Comparison of ENCODE assay signal across 24 cellular contexts in genomic region chr5:133819977-133820471, GRCh38.
DNase-seq lines count a peak whose midpoint lies in the region; ATAC-seq and TF ChIP-seq lines count a peak whose summit lies in the region.
"Had no signal": no experiment of that assay in that cellular context is flagged by ENCODE, and none has a peak within 500 bp of the region (broad histone marks: within the 10 kb centered on the region; RNA-seq: fewer than 3 reads in every experiment).

No MANE protein-coding gene starts in this region.

- H3K27ac ChIP-seq in WERI-Rb-1 (no peak overlapping the region), mesenchymal stem cell (ENCODE audit: low read length, poor library complexity, severe bottlenecking) (no peak overlapping the region), skeletal muscle tissue (ENCODE audit: low read depth, low read length) (peak overlapping the region; percentile 81)
- H3K27ac ChIP-seq: 22Rv1, ascending aorta, HL-60, tibial nerve had no signal

- H3K36me3 ChIP-seq in WERI-Rb-1 (no peaks in the 10 kb centered on the region), mesenchymal stem cell (ENCODE audit: control insufficient read depth in 1 of 2, insufficient read depth in 2 of 2, low read depth in 1 of 2, low read length in 2 of 2) (no peaks in the 10 kb centered on the region), skeletal muscle tissue (ENCODE audit: control insufficient read depth in 3 of 3, insufficient read depth in 3 of 3, low read length in 3 of 3) (no peaks in the 10 kb centered on the region)
- H3K36me3 ChIP-seq: ascending aorta, right lobe of liver, tibial nerve had no signal

- H3K14ac ChIP-seq in mesenchymal stem cell (ENCODE audit: low read length in 2 of 2): peak overlapping the region in 1 of 2 experiments; percentile 72

- H2BK5ac ChIP-seq in mesenchymal stem cell (ENCODE audit: low read depth, low read length, poor library complexity, severe bottlenecking): no peak overlapping the region

- no peak overlapping the region for H2BK12ac ChIP-seq in mesenchymal stem cell (ENCODE audit: low read length in 2 of 2)

- no peak overlapping the region for H3K18ac ChIP-seq in mesenchymal stem cell (ENCODE audit: low read depth in 1 of 2, low read length in 2 of 2)

- H3K9ac ChIP-seq in mesenchymal stem cell (ENCODE audit: low read length) (no peak overlapping the region), skeletal muscle tissue (ENCODE audit: low read depth in 1 of 3, low read length in 3 of 3) (peak overlapping the region in 2 of 3 donors; percentile 1 to 14)
- H3K9ac ChIP-seq: SK-N-SH had no signal

- H3K4me1 Mint-ChIP-seq in activated T-helper 2 cell treated with anti-CD3 and anti-CD28 coated beads, Interferon-gamma antibody, Interleukin-2, Interleukin-4, amounts not matched to agents 10 μg/mL and 5 μg/mL and 100 μg/mL, durations not matched to agents 14 hours and 24 hours and 36 hours (ENCODE audit: low read depth): peaks cover 10% of the 10 kb centered on the region

- H3K79me1 ChIP-seq in mesenchymal stem cell (replicated peaks; ENCODE audit: low read length, poor library complexity, severe bottlenecking): no peaks in the 10 kb centered on the region

- H3K36me3 Mint-ChIP-seq in activated T-helper 2 cell treated with anti-CD3 and anti-CD28 coated beads, Interferon-gamma antibody, Interleukin-2, Interleukin-4, amounts not matched to agents 10 μg/mL and 5 μg/mL and 100 μg/mL, durations not matched to agents 14 hours and 24 hours and 36 hours (ENCODE audit: low read depth): no peaks in the 10 kb centered on the region
- H3K36me3 Mint-ChIP-seq: activated naive CD4-positive, alpha-beta T cell treated with anti-CD3 and anti-CD28 coated beads, Interleukin-2, amount 10 ng/mL, durations not matched to agents 7 days and 5 days; memory B cell had no signal

- no peak overlapping the region for H2AFZ ChIP-seq in mesenchymal stem cell (ENCODE audit: low read depth, low read length)

- intact Hi-C loops in activated T-helper 2 cell treated with anti-CD3 and anti-CD28 coated beads, Interferon-gamma antibody, Interleukin-2, Interleukin-4, amounts not matched to agents 10 μg/mL and 5 μg/mL and 100 μg/mL, durations not matched to agents 14 hours and 24 hours and 36 hours (cut with micrococcal nuclease): no loop called here

- no peak overlapping the region for H4K8ac ChIP-seq in mesenchymal stem cell (ENCODE audit: low read length)

- ATAC-seq in GM19395 (IDR thresholded peaks at IDR 0.05; ENCODE audit: unreplicated experiment): no peak
- ATAC-seq: activated T-cell treated with anti-CD3 and anti-CD28 coated beads, Interleukin-2, amount 50 U/mL, for 4 hours; PC-3 had no signal

- H3K27me3 ChIP-seq in WERI-Rb-1 (ENCODE audit: insufficient read depth, low read depth, severe bottlenecking) (no peaks in the 10 kb centered on the region), mesenchymal stem cell (ENCODE audit: control insufficient read depth in 1 of 2, insufficient read depth in 1 of 2, low read length in 2 of 2) (peaks cover 24 to 66% of the 10 kb centered on the region in 2 experiments), skeletal muscle tissue (ENCODE audit: control insufficient read depth in 3 of 3, insufficient read depth in 3 of 3, low read length in 3 of 3) (no peaks in the 10 kb centered on the region)
- H3K27me3 ChIP-seq: ascending aorta, right lobe of liver, tibial nerve had no signal

- 54% methylated on average over 11 of the region's 11 CpGs for WGBS in mesenchymal stem cell

- H3K27ac Mint-ChIP-seq in activated T-helper 2 cell treated with anti-CD3 and anti-CD28 coated beads, Interferon-gamma antibody, Interleukin-2, Interleukin-4, amounts not matched to agents 10 μg/mL and 5 μg/mL and 100 μg/mL, durations not matched to agents 14 hours and 24 hours and 36 hours: no peak overlapping the region
- H3K27ac Mint-ChIP-seq: activated naive CD4-positive, alpha-beta T cell treated with anti-CD3 and anti-CD28 coated beads, Interleukin-2, amount 10 ng/mL, durations not matched to agents 7 days and 5 days; HFFc6 had no signal

- no peak overlapping the region for H4K91ac ChIP-seq in mesenchymal stem cell (ENCODE audit: low read length)

- H3K4me3 Mint-ChIP-seq in activated T-helper 2 cell treated with anti-CD3 and anti-CD28 coated beads, Interferon-gamma antibody, Interleukin-2, Interleukin-4, amounts not matched to agents 10 μg/mL and 5 μg/mL and 100 μg/mL, durations not matched to agents 14 hours and 24 hours and 36 hours (ENCODE audit: low read depth): no peak overlapping the region
- H3K4me3 Mint-ChIP-seq: activated naive CD4-positive, alpha-beta T cell treated with anti-CD3 and anti-CD28 coated beads, Interleukin-2, amount 10 ng/mL, durations not matched to agents 7 days and 5 days; activated T-cell treated with anti-CD3 and anti-CD28 coated beads, Interleukin-2, amount 50 U/mL, for 4 hours; HFFc6; IgD-negative memory B cell; memory B cell had no signal

- H3K9me3 Mint-ChIP-seq in activated T-helper 2 cell treated with anti-CD3 and anti-CD28 coated beads, Interferon-gamma antibody, Interleukin-2, Interleukin-4, amounts not matched to agents 10 μg/mL and 5 μg/mL and 100 μg/mL, durations not matched to agents 14 hours and 24 hours and 36 hours: no peaks in the 10 kb centered on the region
- H3K9me3 Mint-ChIP-seq: activated naive CD4-positive, alpha-beta T cell treated with anti-CD3 and anti-CD28 coated beads, Interleukin-2, amount 10 ng/mL, durations not matched to agents 7 days and 5 days; activated T-cell treated with anti-CD3 and anti-CD28 coated beads, Interleukin-2, amount 50 U/mL, for 4 hours; HFFc6; memory B cell had no signal

- H3K4me1 ChIP-seq in mesenchymal stem cell (ENCODE audit: control insufficient read depth, insufficient read depth, low read depth, low read length) (peaks cover 5% of the 10 kb centered on the region), skeletal muscle tissue (ENCODE audit: control insufficient read depth in 3 of 3, insufficient read depth in 3 of 3, low read length in 3 of 3) (peaks cover 28 to 47% (median 41%) of the 10 kb centered on the region in 3 donors)

- H3K4me3 ChIP-seq in WERI-Rb-1 (ENCODE audit: low read depth, low read length) (no peak overlapping the region), mesenchymal stem cell (ENCODE audit: insufficient read depth in 1 of 2, low read depth in 1 of 2, low read length in 2 of 2) (no peak overlapping the region), skeletal muscle tissue (ENCODE audit: low read length in 3 of 3) (no peak overlapping the region)
- H3K4me3 ChIP-seq: ascending aorta, right lobe of liver, tibial nerve had no signal

- H3K27me3 Mint-ChIP-seq in activated T-helper 2 cell treated with anti-CD3 and anti-CD28 coated beads, Interferon-gamma antibody, Interleukin-2, Interleukin-4, amounts not matched to agents 10 μg/mL and 5 μg/mL and 100 μg/mL, durations not matched to agents 14 hours and 24 hours and 36 hours (ENCODE audit: low read depth): peaks cover 16% of the 10 kb centered on the region

- H3K23ac ChIP-seq in mesenchymal stem cell (ENCODE audit: low read length in 2 of 2): no peak overlapping the region

- H3K9me3 ChIP-seq in WERI-Rb-1 (ENCODE audit: severe bottlenecking) (no peaks in the 10 kb centered on the region), mesenchymal stem cell (ENCODE audit: control insufficient read depth, low read length) (no peaks in the 10 kb centered on the region), skeletal muscle tissue (ENCODE audit: control insufficient read depth in 3 of 3, low read length in 3 of 3) (no peaks in the 10 kb centered on the region)
- H3K9me3 ChIP-seq: ascending aorta, right lobe of liver, SK-N-SH, tibial nerve had no signal

- no peak overlapping the region for H2BK120ac ChIP-seq in mesenchymal stem cell (ENCODE audit: low read depth, low read length)

- H2AK5ac ChIP-seq in mesenchymal stem cell (ENCODE audit: low read length, severe bottlenecking): no peak overlapping the region

- peak; percentile 49 for DNase-seq in DMS 273 (lab: John Stamatoyannopoulos, UW; ENCODE audit: unreplicated experiment)
- DNase-seq in DMS 273 treated with DMSO at 0.1 percent for 48 hours (lab: John Stamatoyannopoulos, UW): no peak
- peak; percentile 20 for DNase-seq in WERI-Rb-1
- DNase-seq in mesenchymal stem cell: peak; percentile 10
- no peak for DNase-seq in activated T-helper 2 cell treated with anti-CD3 and anti-CD28 coated beads, Interferon-gamma antibody, Interleukin-2, Interleukin-4, amounts not matched to agents 10 μg/mL and 5 μg/mL and 100 μg/mL, durations not matched to agents 14 hours and 24 hours and 36 hours (ENCODE audit: low spot score)
- DNase-seq in NCI-H1092 (lab: John Stamatoyannopoulos, UW): no peak
- DNase-seq: activated CD4-positive, CD25-positive, alpha-beta regulatory T cell treated with anti-CD3 and anti-CD28 coated beads, Interleukin-2, amount 50 U/mL, for 72 hours; activated naive CD4-positive, alpha-beta T cell treated with anti-CD3 and anti-CD28 coated beads, Interleukin-2, amount 10 ng/mL, durations not matched to agents 7 days and 5 days; activated T-cell treated with anti-CD3 and anti-CD28 coated beads, Interleukin-2, amount 50 U/mL, for 4 hours; HFFc6; NCI-H1694 treated with DMSO at 0.1 percent for 48 hours; NCI-H226; PC-3; right lobe of liver; SK-N-SH; stimulated activated naive CD4-positive, alpha-beta T cell had no signal

- H2BK15ac ChIP-seq in mesenchymal stem cell (ENCODE audit: low read depth, poor library complexity, severe bottlenecking): no peak overlapping the region

- no peak overlapping the region for H3K4ac ChIP-seq in mesenchymal stem cell (ENCODE audit: low read depth in 1 of 2, low read length in 2 of 2)

- no peak for TF ChIP-seq CTCF in WERI-Rb-1 (IDR thresholded peaks at IDR 0.05; ENCODE audit: low read depth, low read length)

- no peak overlapping the region for H3K4me2 ChIP-seq in mesenchymal stem cell (ENCODE audit: low read length, poor library complexity, severe bottlenecking)
- H3K4me2 ChIP-seq: SK-N-SH had no signal

Comparison
In these comparisons a context has a peak if more than half of its experiments do, and no peak if none do; other contexts are left out.
1. DNase-seq: peak in DMS 273 (single experiment), WERI-Rb-1 (single experiment) and mesenchymal stem cell (single experiment); none in DMS 273 treated with DMSO at 0.1 percent for 48 hours (single experiment), activated T-helper 2 cell treated with anti-CD3 and anti-CD28 coated beads, Interferon-gamma antibody, Interleukin-2, Interleukin-4, amounts not matched to agents 10 μg/mL and 5 μg/mL and 100 μg/mL, durations not matched to agents 14 hours and 24 hours and 36 hours (single experiment) and NCI-H1092 (single experiment).